Comparison of ENCODE assay signal across 1 cellular context in genomic region chr1:75801480-75801879, GRCh38. TPM values are rescaled to one million over a fixed set of nuclear protein-coding genes. Genes with fewer than 3 reads are reported as not detected.
"Had no signal": no experiment of that assay in that cellular context is flagged by ENCODE, and none has a peak within 500 bp of the region (broad histone marks: within the 10 kb centered on the region; RNA-seq: fewer than 3 reads in every experiment).

No MANE protein-coding gene starts in this region.

RNA-seq across cellular contexts. Expression of gene MSH4, which starts 4.8 kb away (rescaled TPM):
- total RNA-seq: HT1080 had no signal
